Comparison of ENCODE assay signal across 22 cellular contexts in genomic region chr10:90855126-90855525, GRCh38. TPM values are rescaled to one million over a fixed set of nuclear protein-coding genes. Genes with fewer than 3 reads are reported as not detected.
"Had no signal": no experiment of that assay in that cellular context is flagged by ENCODE, and none has a peak within 500 bp of the region (broad histone marks: within the 10 kb centered on the region; RNA-seq: fewer than 3 reads in every experiment).

No MANE protein-coding gene starts in this region.

- ATAC-seq: activated naive CD4-positive, alpha-beta T cell treated with anti-CD3 and anti-CD28 coated beads, Interleukin-2, amount 50 U/mL, for 72 hours; activated T-cell treated with anti-CD3 and anti-CD28 coated beads, Interleukin-2, amount 50 U/mL, for 4 hours; left ventricle myocardium superior had no signal

- H3K4me3 ChIP-seq: coronary artery, esophagus squamous epithelium, tibial nerve, uterus had no signal

- DNase-seq: activated CD4-positive, alpha-beta memory T cell treated with anti-CD3 and anti-CD28 coated beads, Interleukin-2, amount 10 ng/mL, durations not matched to agents 7 days and 5 days; activated CD4-positive, alpha-beta T cell treated with anti-CD3 and anti-CD28 coated beads for 1 hour; activated effector memory CD4-positive, alpha-beta T cell treated with Interleukin-2 at 50 U/mL for 16 hours; activated T-cell treated with anti-CD3 and anti-CD28 coated beads, Interleukin-2, amount 50 U/mL, for 4 hours; effector CD4-positive, alpha-beta T cell; esophagus squamous epithelium; foreskin melanocyte; head of caudate nucleus; islet precursor cell; left ventricle myocardium superior; mesenchymal stem cell; nucleus accumbens; stimulated activated CD4-positive, alpha-beta T cell treated with anti-CD3 and anti-CD28 coated beads, Interleukin-4, amount 100 ng/mL, for 24 hours; stimulated activated naive CD4-positive, alpha-beta T cell; T-helper 9 cell; uterus had no signal

- H3K27ac Mint-ChIP-seq: activated CD4-positive, alpha-beta memory T cell treated with anti-CD3 and anti-CD28 coated beads, Interleukin-2, amount 10 ng/mL, durations not matched to agents 7 days and 5 days; activated naive CD4-positive, alpha-beta T cell treated with anti-CD3 and anti-CD28 coated beads, Interleukin-2, amount 50 U/mL, for 72 hours; brain; nephron had no signal

- H3K4me1 ChIP-seq: uterus had no signal

- H3K27ac ChIP-seq: coronary artery, esophagus squamous epithelium, tibial nerve, uterus had no signal

- H3K36me3 ChIP-seq: esophagus squamous epithelium, tibial nerve, uterus had no signal

- H3K4me3 Mint-ChIP-seq: activated CD4-positive, alpha-beta memory T cell treated with anti-CD3 and anti-CD28 coated beads, Interleukin-2, amount 10 ng/mL, durations not matched to agents 7 days and 5 days; activated T-cell treated with anti-CD3 and anti-CD28 coated beads, Interleukin-2, amount 50 U/mL, for 4 hours; central memory CD8-positive, alpha-beta T cell had no signal

RNA-seq across cellular contexts. Expression of gene HTR7, which starts 2.7 kb away (rescaled TPM):
- total RNA-seq: activated T-cell treated with anti-CD3 and anti-CD28 coated beads, Interleukin-2, amount 50 U/mL, for 4 hours; left ventricle myocardium superior had no signal
